24 cellular contexts compared by ENCODE assay signal in the genomic region with DNA sequence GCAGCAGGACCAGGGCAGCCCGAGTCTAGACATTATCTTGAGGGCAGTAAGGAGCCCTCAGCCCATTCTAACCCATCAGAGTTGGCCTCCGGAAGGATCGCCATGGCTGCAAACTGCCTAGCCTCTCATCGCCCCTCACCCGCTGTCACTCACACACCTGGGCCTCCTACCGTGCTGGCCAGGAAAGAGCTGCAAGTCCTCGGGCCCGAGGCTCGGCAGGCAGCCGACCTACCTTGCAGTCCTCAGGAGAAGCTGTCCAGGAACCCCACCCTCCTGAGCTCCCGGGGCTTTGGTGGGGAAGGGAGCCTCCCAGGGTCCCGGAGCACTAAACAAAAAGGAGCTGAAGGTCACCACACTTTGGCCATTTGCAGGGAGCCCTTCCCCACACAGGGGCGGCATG. TPM values are rescaled to one million over a fixed set of nuclear protein-coding genes. Genes with fewer than 3 reads are reported as not detected.
"Had no signal": no experiment of that assay in that cellular context is flagged by ENCODE, and none has a peak within 500 bp of the region (broad histone marks: within the 10 kb centered on the region; RNA-seq: fewer than 3 reads in every experiment).

No MANE protein-coding gene starts in this region.

- H3K4me1 Mint-ChIP-seq: activated B cell treated with CpG ODN at 0.5 μM for 24 hours; activated CD4-positive, alpha-beta T cell treated with anti-CD3 and anti-CD28 coated beads for 36 hours; T-helper 17 cell had no signal

- H3K4me3 Mint-ChIP-seq: activated B cell treated with CpG ODN at 0.5 μM for 24 hours; activated CD4-positive, alpha-beta T cell treated with anti-CD3 and anti-CD28 coated beads for 36 hours; activated naive CD8-positive, alpha-beta T cell treated with anti-CD3 and anti-CD28 coated beads for 36 hours; activated T-cell treated with anti-CD3 and anti-CD28 coated beads, Interleukin-2, amount 50 U/mL, for 72 hours; natural killer cell treated with Interleukin-12 subunit alpha and Interleukin-12 subunit beta and Interleukin-15 and Interleukin-18, amount 100 ng/mL, for 72 hours; stimulated activated memory B cell treated with anti-CD40 and anti-IgM and Interleukin-4, amounts not matched to agents 10 μg/mL and 1 μg/mL and 100 μg/mL, for 72 hours; stimulated activated naive CD8-positive, alpha-beta T cell treated with anti-CD3 and anti-CD28 coated beads, Interleukin-15, amount 100 ng/mL, for 72 hours; T-helper 17 cell had no signal

- H3K27ac ChIP-seq: adrenal gland, body of pancreas, coronary artery, dorsolateral prefrontal cortex, gastrocnemius medialis, left ventricle myocardium inferior, ovary, prostate gland, upper lobe of left lung had no signal

- H3K4me3 ChIP-seq: adrenal gland, body of pancreas, coronary artery, dorsolateral prefrontal cortex, gastrocnemius medialis, left ventricle myocardium inferior, mucosa of descending colon, ovary, prostate gland, upper lobe of left lung had no signal

- H3K27ac Mint-ChIP-seq: activated B cell treated with CpG ODN at 0.5 μM for 24 hours; activated CD4-positive, alpha-beta T cell treated with anti-CD3 and anti-CD28 coated beads for 36 hours; activated naive CD8-positive, alpha-beta T cell treated with anti-CD3 and anti-CD28 coated beads for 36 hours; activated T-cell treated with anti-CD3 and anti-CD28 coated beads, Interleukin-2, amount 50 U/mL, for 72 hours; natural killer cell treated with Interleukin-12 subunit alpha and Interleukin-12 subunit beta and Interleukin-15 and Interleukin-18, amount 100 ng/mL, for 72 hours; stimulated activated memory B cell treated with anti-CD40 and anti-IgM and Interleukin-4, amounts not matched to agents 10 μg/mL and 1 μg/mL and 100 μg/mL, for 72 hours; stimulated activated naive CD8-positive, alpha-beta T cell treated with anti-CD3 and anti-CD28 coated beads, Interleukin-15, amount 100 ng/mL, for 72 hours; T-helper 17 cell had no signal

- ATAC-seq: gastrocnemius medialis, sciatic nerve had no signal

- H3K27me3 ChIP-seq: adrenal gland, body of pancreas, gastrocnemius medialis, ovary, upper lobe of left lung had no signal

- DNase-seq: activated B cell treated with CpG ODN at 0.5 μM for 24 hours; activated CD4-positive, alpha-beta T cell treated with anti-CD3 and anti-CD28 coated beads, Interleukin-2, amount 50 U/mL, for 4 hours; activated T-cell treated with anti-CD3 and anti-CD28 coated beads for 4 hours; cerebellar nuclear complex; effector memory CD4-positive, alpha-beta T cell; gastrocnemius medialis; left ventricle myocardium inferior; ovary; T1000 had no signal

- H3K36me3 Mint-ChIP-seq: activated naive CD8-positive, alpha-beta T cell treated with anti-CD3 and anti-CD28 coated beads for 36 hours; natural killer cell treated with Interleukin-12 subunit alpha and Interleukin-12 subunit beta and Interleukin-15 and Interleukin-18, amount 100 ng/mL, for 72 hours; stimulated activated memory B cell treated with anti-CD40 and anti-IgM and Interleukin-4, amounts not matched to agents 10 μg/mL and 1 μg/mL and 100 μg/mL, for 72 hours had no signal

- H3K4me1 ChIP-seq: adrenal gland, left ventricle myocardium inferior, prostate gland, upper lobe of left lung had no signal

- H3K36me3 ChIP-seq: adrenal gland, gastrocnemius medialis, left ventricle myocardium inferior, ovary, prostate gland, upper lobe of left lung had no signal

- H3K9me3 Mint-ChIP-seq: activated B cell treated with CpG ODN at 0.5 μM for 24 hours; activated naive CD8-positive, alpha-beta T cell treated with anti-CD3 and anti-CD28 coated beads for 36 hours; activated T-cell treated with anti-CD3 and anti-CD28 coated beads, Interleukin-2, amount 50 U/mL, for 72 hours; natural killer cell treated with Interleukin-12 subunit alpha and Interleukin-12 subunit beta and Interleukin-15 and Interleukin-18, amount 100 ng/mL, for 72 hours; stimulated activated memory B cell treated with anti-CD40 and anti-IgM and Interleukin-4, amounts not matched to agents 10 μg/mL and 1 μg/mL and 100 μg/mL, for 72 hours; stimulated activated naive CD8-positive, alpha-beta T cell treated with anti-CD3 and anti-CD28 coated beads, Interleukin-15, amount 100 ng/mL, for 72 hours had no signal

- H3K9me3 ChIP-seq: adrenal gland, body of pancreas, gastrocnemius medialis, left ventricle myocardium inferior, mucosa of descending colon, ovary, prostate gland, upper lobe of left lung had no signal

RNA-seq across cellular contexts. Expression of a gene that starts 46.8 kb away (rescaled TPM):
- total RNA-seq: body of pancreas had no signal
